ENCODE assay signal across 31 cellular contexts in genomic region chr6:93394471-93394870, GRCh38. TPM values are rescaled to one million over a fixed set of nuclear protein-coding genes. Genes with fewer than 3 reads are reported as not detected.
"Had no signal": no experiment of that assay in that cellular context is flagged by ENCODE, and none has a peak within 500 bp of the region (broad histone marks: within the 10 kb centered on the region; RNA-seq: fewer than 3 reads in every experiment).

No MANE protein-coding gene starts in this region.

- DNase-seq: activated CD4-positive, alpha-beta memory T cell treated with anti-CD3 and anti-CD28 coated beads, Interleukin-2, amount 10 ng/mL, durations not matched to agents 7 days and 5 days; activated CD4-positive, alpha-beta T cell treated with anti-CD3 and anti-CD28 coated beads, Interleukin-2, amount 10 ng/mL, durations not matched to agents 24 days and 14 days; activated CD4-positive, CD25-positive, alpha-beta regulatory T cell treated with anti-CD3 and anti-CD28 coated beads, Interleukin-2, amount 50 U/mL, for 72 hours; activated CD8-positive, alpha-beta memory T cell treated with anti-CD3 and anti-CD28 coated beads, Interleukin-2, amount 50 U/mL, for 48 hours; activated gamma-delta T cell; activated naive CD4-positive, alpha-beta T cell treated with anti-CD3 and anti-CD28 coated beads, Interleukin-2, amount 10 ng/mL, durations not matched to agents 7 days and 5 days; activated naive CD8-positive, alpha-beta T cell treated with anti-CD3 and anti-CD28 coated beads, Interleukin-2, amount 10 ng/mL, durations not matched to agents 7 days and 5 days; activated T-cell treated with anti-CD3 and anti-CD28 coated beads, Interleukin-2, amount 50 U/mL, for 24 hours; amniotic stem cell; caudate nucleus; endodermal cell; foreskin fibroblast; head of caudate nucleus; hippocampal formation; left cardiac atrium; left ventricle myocardium superior; mucosa of descending colon; retina; stimulated activated CD4-positive, alpha-beta T cell treated with anti-CD3 and anti-CD28 coated beads, Interleukin-1b, Interleukin-23, amount 100 ng/mL, for 48 hours; stimulated activated CD4-positive, alpha-beta T cell treated with anti-CD3 and anti-CD28 coated beads, Interleukin-4, amount 100 ng/mL, for 4 hours; stimulated activated CD8-positive, alpha-beta memory T cell treated with anti-CD3 and anti-CD28 coated beads, Interleukin-4, amount 100 ng/mL, for 48 hours; stimulated activated naive CD8-positive, alpha-beta T cell treated with anti-CD3 and anti-CD28 coated beads, Interleukin-15, amount 100 ng/mL, for 72 hours; substantia nigra; thyroid gland; upper lobe of left lung had no signal

- H3K36me3 Mint-ChIP-seq: activated naive CD4-positive, alpha-beta T cell treated with anti-CD3 and anti-CD28 coated beads, Interleukin-2, amount 10 ng/mL, durations not matched to agents 7 days and 5 days; activated naive CD8-positive, alpha-beta T cell treated with anti-CD3 and anti-CD28 coated beads, Interleukin-2, amount 10 ng/mL, durations not matched to agents 7 days and 5 days; natural killer cell treated with Interleukin-12 subunit alpha and Interleukin-12 subunit beta and Interleukin-15 and Interleukin-18, amount 100 ng/mL, for 72 hours; stimulated activated memory B cell treated with anti-CD40 and anti-IgM and Interleukin-4, amounts not matched to agents 10 μg/mL and 1 μg/mL and 100 μg/mL, for 72 hours had no signal

- H3K9me3 Mint-ChIP-seq: activated CD4-positive, alpha-beta T cell treated with anti-CD3 and anti-CD28 coated beads, Interleukin-2, amount 10 ng/mL, durations not matched to agents 24 days and 14 days; activated naive CD4-positive, alpha-beta T cell treated with anti-CD3 and anti-CD28 coated beads, Interleukin-2, amount 10 ng/mL, durations not matched to agents 7 days and 5 days; activated naive CD8-positive, alpha-beta T cell treated with anti-CD3 and anti-CD28 coated beads, Interleukin-2, amount 10 ng/mL, durations not matched to agents 7 days and 5 days; dendritic cell treated with granulocyte-macrophage colony-stimulating factor and Interleukin-4, amounts not matched to agents 40 ng/mL and 50 ng/mL, for 4 days; endodermal cell; stimulated activated memory B cell treated with anti-CD40 and anti-IgM and Interleukin-4, amounts not matched to agents 10 μg/mL and 1 μg/mL and 100 μg/mL, for 72 hours; stimulated activated naive CD8-positive, alpha-beta T cell treated with anti-CD3 and anti-CD28 coated beads, Interleukin-15, amount 100 ng/mL, for 72 hours had no signal

- H3K4me1 Mint-ChIP-seq: activated CD4-positive, alpha-beta memory T cell treated with anti-CD3 and anti-CD28 coated beads, Interleukin-2, amount 10 ng/mL, durations not matched to agents 7 days and 5 days; activated CD4-positive, alpha-beta T cell treated with anti-CD3 and anti-CD28 coated beads, Interleukin-2, amount 10 ng/mL, durations not matched to agents 24 days and 14 days; activated naive CD4-positive, alpha-beta T cell treated with anti-CD3 and anti-CD28 coated beads, Interleukin-2, amount 10 ng/mL, durations not matched to agents 7 days and 5 days; activated naive CD8-positive, alpha-beta T cell treated with anti-CD3 and anti-CD28 coated beads, Interleukin-2, amount 10 ng/mL, durations not matched to agents 7 days and 5 days; stimulated activated memory B cell treated with anti-CD40 and anti-IgM and Interleukin-4, amounts not matched to agents 10 μg/mL and 1 μg/mL and 100 μg/mL, for 72 hours; stimulated activated naive CD8-positive, alpha-beta T cell treated with anti-CD3 and anti-CD28 coated beads, Interleukin-15, amount 100 ng/mL, for 72 hours had no signal

- H3K27me3 Mint-ChIP-seq: activated CD4-positive, alpha-beta memory T cell treated with anti-CD3 and anti-CD28 coated beads, Interleukin-2, amount 10 ng/mL, durations not matched to agents 7 days and 5 days; activated CD4-positive, alpha-beta T cell treated with anti-CD3 and anti-CD28 coated beads, Interleukin-2, amount 10 ng/mL, durations not matched to agents 24 days and 14 days; activated naive CD4-positive, alpha-beta T cell treated with anti-CD3 and anti-CD28 coated beads, Interleukin-2, amount 10 ng/mL, durations not matched to agents 7 days and 5 days; activated naive CD8-positive, alpha-beta T cell treated with anti-CD3 and anti-CD28 coated beads, Interleukin-2, amount 10 ng/mL, durations not matched to agents 7 days and 5 days; activated T-cell treated with anti-CD3 and anti-CD28 coated beads, Interleukin-2, amount 50 U/mL, for 24 hours; dendritic cell treated with granulocyte-macrophage colony-stimulating factor and Interleukin-4, amounts not matched to agents 40 ng/mL and 50 ng/mL, for 4 days; natural killer cell treated with Interleukin-12 subunit alpha and Interleukin-12 subunit beta and Interleukin-15 and Interleukin-18, amount 100 ng/mL, for 72 hours; stimulated activated memory B cell treated with anti-CD40 and anti-IgM and Interleukin-4, amounts not matched to agents 10 μg/mL and 1 μg/mL and 100 μg/mL, for 72 hours; stimulated activated naive CD8-positive, alpha-beta T cell treated with anti-CD3 and anti-CD28 coated beads, Interleukin-15, amount 100 ng/mL, for 72 hours had no signal

- H3K27ac Mint-ChIP-seq: activated CD4-positive, alpha-beta memory T cell treated with anti-CD3 and anti-CD28 coated beads, Interleukin-2, amount 10 ng/mL, durations not matched to agents 7 days and 5 days; activated CD4-positive, alpha-beta T cell treated with anti-CD3 and anti-CD28 coated beads, Interleukin-2, amount 10 ng/mL, durations not matched to agents 24 days and 14 days; activated naive CD4-positive, alpha-beta T cell treated with anti-CD3 and anti-CD28 coated beads, Interleukin-2, amount 10 ng/mL, durations not matched to agents 7 days and 5 days; activated naive CD8-positive, alpha-beta T cell treated with anti-CD3 and anti-CD28 coated beads, Interleukin-2, amount 10 ng/mL, durations not matched to agents 7 days and 5 days; activated T-cell treated with anti-CD3 and anti-CD28 coated beads, Interleukin-2, amount 50 U/mL, for 24 hours; dendritic cell treated with granulocyte-macrophage colony-stimulating factor and Interleukin-4, amounts not matched to agents 40 ng/mL and 50 ng/mL, for 4 days; endodermal cell; natural killer cell treated with Interleukin-12 subunit alpha and Interleukin-12 subunit beta and Interleukin-15 and Interleukin-18, amount 100 ng/mL, for 72 hours; stimulated activated memory B cell treated with anti-CD40 and anti-IgM and Interleukin-4, amounts not matched to agents 10 μg/mL and 1 μg/mL and 100 μg/mL, for 72 hours; stimulated activated naive CD8-positive, alpha-beta T cell treated with anti-CD3 and anti-CD28 coated beads, Interleukin-15, amount 100 ng/mL, for 72 hours had no signal

- H3K4me3 Mint-ChIP-seq: activated CD4-positive, alpha-beta memory T cell treated with anti-CD3 and anti-CD28 coated beads, Interleukin-2, amount 10 ng/mL, durations not matched to agents 7 days and 5 days; activated CD4-positive, alpha-beta T cell treated with anti-CD3 and anti-CD28 coated beads, Interleukin-2, amount 10 ng/mL, durations not matched to agents 24 days and 14 days; activated naive CD4-positive, alpha-beta T cell treated with anti-CD3 and anti-CD28 coated beads, Interleukin-2, amount 10 ng/mL, durations not matched to agents 7 days and 5 days; activated naive CD8-positive, alpha-beta T cell treated with anti-CD3 and anti-CD28 coated beads, Interleukin-2, amount 10 ng/mL, durations not matched to agents 7 days and 5 days; activated T-cell treated with anti-CD3 and anti-CD28 coated beads, Interleukin-2, amount 50 U/mL, for 24 hours; dendritic cell treated with granulocyte-macrophage colony-stimulating factor and Interleukin-4, amounts not matched to agents 40 ng/mL and 50 ng/mL, for 4 days; endodermal cell; natural killer cell treated with Interleukin-12 subunit alpha and Interleukin-12 subunit beta and Interleukin-15 and Interleukin-18, amount 100 ng/mL, for 72 hours; stimulated activated memory B cell treated with anti-CD40 and anti-IgM and Interleukin-4, amounts not matched to agents 10 μg/mL and 1 μg/mL and 100 μg/mL, for 72 hours; stimulated activated naive CD8-positive, alpha-beta T cell treated with anti-CD3 and anti-CD28 coated beads, Interleukin-15, amount 100 ng/mL, for 72 hours had no signal

- ATAC-seq: esophagus mucosa; left cardiac atrium; mucosa of descending colon; natural killer cell treated with Interleukin-12 subunit alpha and Interleukin-12 subunit beta and Interleukin-15 and Interleukin-18, amount 100 ng/mL, for 72 hours; stimulated activated memory B cell treated with anti-CD40 and anti-IgM and Interleukin-4, amounts not matched to agents 10 μg/mL and 1 μg/mL and 100 μg/mL, for 72 hours; stimulated activated naive CD8-positive, alpha-beta T cell treated with anti-CD3 and anti-CD28 coated beads, Interleukin-15, amount 100 ng/mL, for 72 hours had no signal

RNA-seq across cellular contexts. Expression of gene EPHA7, which starts 24.9 kb away (rescaled TPM):
- total RNA-seq: activated CD4-positive, alpha-beta memory T cell treated with anti-CD3 and anti-CD28 coated beads, Interleukin-2, amount 10 ng/mL, durations not matched to agents 7 days and 5 days; activated CD4-positive, alpha-beta T cell treated with anti-CD3 and anti-CD28 coated beads, Interleukin-2, amount 10 ng/mL, durations not matched to agents 24 days and 14 days; activated naive CD8-positive, alpha-beta T cell treated with anti-CD3 and anti-CD28 coated beads, Interleukin-2, amount 10 ng/mL, durations not matched to agents 7 days and 5 days; natural killer cell treated with Interleukin-12 subunit alpha and Interleukin-12 subunit beta and Interleukin-15 and Interleukin-18, amount 100 ng/mL, for 72 hours; osteoblast had no signal
- polyA plus RNA-seq: keratinocyte had no signal
